2 cellular contexts compared by ENCODE assay signal in the genomic region with DNA sequence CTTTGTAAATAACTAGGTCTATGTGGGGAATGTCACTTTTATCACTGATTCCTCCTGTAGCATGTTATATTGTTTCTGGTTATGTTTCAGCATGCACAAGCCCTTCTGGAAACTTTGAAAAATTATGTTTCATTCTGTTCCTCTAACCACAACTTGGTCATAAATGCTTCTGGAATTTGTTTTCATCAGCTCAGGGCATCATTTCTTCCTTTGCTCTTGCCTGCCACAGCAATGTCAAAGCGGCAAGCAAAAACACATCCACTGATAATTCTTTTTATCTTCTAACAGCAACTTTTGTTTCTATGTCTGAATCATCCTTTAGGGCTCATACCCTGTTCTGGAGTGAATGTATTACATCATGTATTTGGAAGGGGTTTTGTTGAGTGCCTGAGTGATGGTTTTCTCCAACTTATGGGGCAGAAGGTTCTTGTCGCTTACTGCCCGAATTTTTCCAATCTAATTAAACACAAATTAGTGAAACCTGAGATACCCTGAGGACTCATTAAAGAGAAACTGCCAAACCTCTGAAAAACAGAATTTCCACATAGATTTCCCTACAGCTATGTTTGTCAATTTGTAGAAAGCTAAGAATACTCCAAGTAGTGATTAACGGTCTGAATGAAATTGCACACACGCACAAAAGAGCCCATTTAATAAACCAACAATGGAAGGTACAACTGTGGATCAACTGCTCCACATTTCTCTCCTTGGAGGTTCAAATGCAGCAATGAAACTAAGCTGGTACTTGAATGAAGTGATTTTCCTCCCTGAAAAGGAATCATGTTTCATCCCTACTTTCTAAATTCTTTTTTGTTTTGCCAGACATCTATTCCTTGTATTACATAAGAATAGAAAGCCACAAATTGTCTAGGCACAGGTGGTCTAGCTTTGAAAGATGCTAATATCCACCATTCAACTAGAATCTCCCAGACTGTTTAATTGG.
TF ChIP-seq lines count a peak whose summit lies in the region.

No MANE protein-coding gene starts in this region.

TF ChIP-seq in A549, 52 proteins besides CTCF, POLR2A, EP300 and RAD21:
- no peak for TF ChIP-seq ELK1 (IDR thresholded peaks at IDR 0.05; ENCODE audit: low read depth, low read length)
- no peak for TF ChIP-seq ZSCAN20 (CRISPR knock-in tag; IDR thresholded peaks at IDR 0.05)
- TF ChIP-seq, protein P1, sequence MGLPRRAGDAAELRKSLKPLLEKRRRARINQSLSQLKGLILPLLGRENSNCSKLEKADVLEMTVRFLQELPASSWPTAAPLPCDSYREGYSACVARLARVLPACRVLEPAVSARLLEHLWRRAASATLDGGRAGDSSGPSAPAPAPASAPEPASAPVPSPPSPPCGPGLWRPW (IDR thresholded peaks at IDR 0.05) = no peak
- TF ChIP-seq CEBPB (IDR thresholded peaks at IDR 0.05) = no peak
- TF ChIP-seq JUN (IDR thresholded peaks at IDR 0.05) = no peak
- no peak for TF ChIP-seq BCL3 (IDR thresholded peaks at IDR 0.05)
- no peak for TF ChIP-seq EHMT2 (IDR thresholded peaks at IDR 0.05; ENCODE audit: low read depth)
- no peak for TF ChIP-seq CHD4 (IDR thresholded peaks at IDR 0.05; ENCODE audit: borderline replicate concordance)
- no peak for TF ChIP-seq HMGXB4 (CRISPR knock-in tag; IDR thresholded peaks at IDR 0.05; ENCODE audit: borderline replicate concordance)
- no peak for TF ChIP-seq GATA3 (IDR thresholded peaks at IDR 0.05; ENCODE audit: borderline replicate concordance)
- TF ChIP-seq, protein P2, sequence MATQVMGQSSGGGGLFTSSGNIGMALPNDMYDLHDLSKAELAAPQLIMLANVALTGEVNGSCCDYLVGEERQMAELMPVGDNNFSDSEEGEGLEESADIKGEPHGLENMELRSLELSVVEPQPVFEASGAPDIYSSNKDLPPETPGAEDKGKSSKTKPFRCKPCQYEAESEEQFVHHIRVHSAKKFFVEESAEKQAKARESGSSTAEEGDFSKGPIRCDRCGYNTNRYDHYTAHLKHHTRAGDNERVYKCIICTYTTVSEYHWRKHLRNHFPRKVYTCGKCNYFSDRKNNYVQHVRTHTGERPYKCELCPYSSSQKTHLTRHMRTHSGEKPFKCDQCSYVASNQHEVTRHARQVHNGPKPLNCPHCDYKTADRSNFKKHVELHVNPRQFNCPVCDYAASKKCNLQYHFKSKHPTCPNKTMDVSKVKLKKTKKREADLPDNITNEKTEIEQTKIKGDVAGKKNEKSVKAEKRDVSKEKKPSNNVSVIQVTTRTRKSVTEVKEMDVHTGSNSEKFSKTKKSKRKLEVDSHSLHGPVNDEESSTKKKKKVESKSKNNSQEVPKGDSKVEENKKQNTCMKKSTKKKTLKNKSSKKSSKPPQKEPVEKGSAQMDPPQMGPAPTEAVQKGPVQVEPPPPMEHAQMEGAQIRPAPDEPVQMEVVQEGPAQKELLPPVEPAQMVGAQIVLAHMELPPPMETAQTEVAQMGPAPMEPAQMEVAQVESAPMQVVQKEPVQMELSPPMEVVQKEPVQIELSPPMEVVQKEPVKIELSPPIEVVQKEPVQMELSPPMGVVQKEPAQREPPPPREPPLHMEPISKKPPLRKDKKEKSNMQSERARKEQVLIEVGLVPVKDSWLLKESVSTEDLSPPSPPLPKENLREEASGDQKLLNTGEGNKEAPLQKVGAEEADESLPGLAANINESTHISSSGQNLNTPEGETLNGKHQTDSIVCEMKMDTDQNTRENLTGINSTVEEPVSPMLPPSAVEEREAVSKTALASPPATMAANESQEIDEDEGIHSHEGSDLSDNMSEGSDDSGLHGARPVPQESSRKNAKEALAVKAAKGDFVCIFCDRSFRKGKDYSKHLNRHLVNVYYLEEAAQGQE (IDR thresholded peaks at IDR 0.05) = no peak
- TF ChIP-seq RCOR1 (IDR thresholded peaks at IDR 0.05; ENCODE audit: low read depth, low read length) = no peak
- TF ChIP-seq NFE2L2 (conservative IDR thresholded peaks at IDR 0.05; ENCODE audit: low read length) = no peak
- no peak for TF ChIP-seq RNF2 (IDR thresholded peaks at IDR 0.05; ENCODE audit: borderline replicate concordance, low read depth)
- TF ChIP-seq PBX3 (IDR thresholded peaks at IDR 0.05) = no peak
- TF ChIP-seq KDM1A (IDR thresholded peaks at IDR 0.05; ENCODE audit: low read depth) = no peak
- TF ChIP-seq POLR2AphosphoS2 (conservative IDR thresholded peaks at IDR 0.05; ENCODE audit: low read length) = no peak

TF ChIP-seq in HCT116, 20 proteins besides CTCF, POLR2A, EP300 and RAD21:
- no peak for TF ChIP-seq SRF (IDR thresholded peaks at IDR 0.05; ENCODE audit: low read depth)
- no peak for TF ChIP-seq ATF3 (IDR thresholded peaks at IDR 0.05)
- no peak for TF ChIP-seq EZH2phosphoT487 (IDR thresholded peaks at IDR 0.05; ENCODE audit: borderline replicate concordance)
- TF ChIP-seq EGR1 (IDR thresholded peaks at IDR 0.05; ENCODE audit: low read depth) = no peak
- TF ChIP-seq FOSL1 (IDR thresholded peaks at IDR 0.05; ENCODE audit: low read depth) = no peak
- peak; percentile 39 for TF ChIP-seq SP1 (IDR thresholded peaks at IDR 0.05; ENCODE audit: low read depth)
- peak; percentile 22; the same call in 1 of the 2 replicates for TF ChIP-seq CEBPB (IDR thresholded peaks at IDR 0.05; ENCODE audit: low read depth)
- TF ChIP-seq ZFX (IDR thresholded peaks at IDR 0.05) = no peak
- TF ChIP-seq EZH2 (IDR thresholded peaks at IDR 0.05) = no peak
- peak; percentile 71 for TF ChIP-seq TCF7L2 (IDR thresholded peaks at IDR 0.05; ENCODE audit: borderline replicate concordance, extremely low read depth, insufficient read depth, insufficient read length)
TF ChIP-seq in HCT116: peak in this region for 3.
